Comparison of ENCODE assay signal across 19 cellular contexts in genomic region chr20:8461186-8461585, GRCh38.
"Had no signal": no experiment of that assay in that cellular context is flagged by ENCODE, and none has a peak within 500 bp of the region (broad histone marks: within the 10 kb centered on the region; RNA-seq: fewer than 3 reads in every experiment).

No MANE protein-coding gene starts in this region.

- DNase-seq: colonic mucosa; cortex of kidney; effector memory CD4-positive, alpha-beta T cell; erythroblast; esophagus squamous epithelium; foreskin fibroblast; foreskin melanocyte; gastrocnemius medialis; glutamatergic neuron; heart right ventricle; hippocampal formation; left cardiac atrium; left lung; left ventricle myocardium superior; lower lobe of right lung; mesenchymal stem cell; mucosa of descending colon; naive B cell had no signal

- H3K36me3 ChIP-seq: colonic mucosa, esophagus squamous epithelium, gastrocnemius medialis, heart right ventricle, left lung, lower lobe of right lung had no signal

- H3K9me3 ChIP-seq: colonic mucosa, gastrocnemius medialis, lower lobe of right lung, mucosa of descending colon had no signal

- H3K27ac ChIP-seq: colonic mucosa, epithelial cell of prostate, esophagus squamous epithelium, gastrocnemius medialis, heart right ventricle, left lung, lower lobe of right lung had no signal

- H3K4me3 ChIP-seq: colonic mucosa, esophagus squamous epithelium, gastrocnemius medialis, heart right ventricle, left lung, lower lobe of right lung, mucosa of descending colon had no signal

- H3K27me3 ChIP-seq: colonic mucosa, esophagus squamous epithelium, gastrocnemius medialis, heart right ventricle, left lung had no signal
